Comparison of ENCODE assay signal across 9 cellular contexts in the genomic region with DNA sequence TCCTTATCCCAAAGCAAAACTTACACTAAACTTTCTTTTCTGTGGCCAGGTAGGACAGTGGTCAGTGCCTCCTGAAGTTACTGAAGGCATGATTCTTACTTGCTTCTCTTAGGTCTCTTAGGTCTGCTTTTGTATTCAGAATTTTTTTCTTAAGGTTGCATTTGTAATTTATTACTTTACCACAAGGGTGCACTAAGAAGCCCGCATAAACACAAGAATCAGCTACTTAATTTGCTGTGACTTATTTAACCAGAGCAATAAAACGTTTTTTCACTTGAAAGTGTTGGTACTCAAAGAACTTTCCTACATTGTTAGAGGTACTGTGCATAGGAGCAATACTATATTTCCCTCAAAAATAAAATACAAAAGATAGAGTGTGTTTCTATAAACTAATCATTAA.
DNase-seq lines count a peak whose midpoint lies in the region; TF ChIP-seq lines count a peak whose summit lies in the region.
"Had no signal": no experiment of that assay in that cellular context is flagged by ENCODE, and none has a peak within 500 bp of the region (broad histone marks: within the 10 kb centered on the region; RNA-seq: fewer than 3 reads in every experiment).

No MANE protein-coding gene starts in this region.

- 2 to 3% methylated on average over 2 of the region's 2 CpGs for WGBS in sigmoid colon, 2 donors

- no peaks in the 10 kb centered on the region for H3K9me3 Mint-ChIP-seq in MCF 10A (ENCODE audit: unreplicated experiment)
- H3K9me3 Mint-ChIP-seq in type B pancreatic cell, result no peaks in the 10 kb centered on the region

- no peaks in the 10 kb centered on the region for H3K4me1 Mint-ChIP-seq in MCF 10A (ENCODE audit: insufficient read depth, unreplicated experiment)
- H3K4me1 Mint-ChIP-seq in type B pancreatic cell (ENCODE audit: unreplicated experiment), result peaks cover 5% of the 10 kb centered on the region

- H3K27me3 ChIP-seq in breast epithelium (no peaks in the 10 kb centered on the region), sigmoid colon (no peaks in the 10 kb centered on the region)
- H3K27me3 ChIP-seq: neutrophil had no signal

- no peaks in the 10 kb centered on the region for H3K36me3 Mint-ChIP-seq in MCF 10A (ENCODE audit: insufficient read depth, unreplicated experiment)
- H3K36me3 Mint-ChIP-seq in type B pancreatic cell, result no peaks in the 10 kb centered on the region

- no peaks in the 10 kb centered on the region for H3K9me3 ChIP-seq in breast epithelium
- H3K9me3 ChIP-seq in sigmoid colon, result no peaks in the 10 kb centered on the region
- H3K9me3 ChIP-seq: neutrophil had no signal

- H3K27ac ChIP-seq in breast epithelium (no peak overlapping the region), sigmoid colon (no peak overlapping the region)
- H3K27ac ChIP-seq: neutrophil had no signal

- H3K27ac Mint-ChIP-seq in MCF 10A (ENCODE audit: low read depth, unreplicated experiment) (no peak overlapping the region), type B pancreatic cell (no peak overlapping the region)

- H3K4me1 ChIP-seq in breast epithelium, result no peaks in the 10 kb centered on the region
- no peaks in the 10 kb centered on the region for H3K4me1 ChIP-seq in sigmoid colon

- BruUV-seq in MCF 10A (replicated peaks; lab: Mats Ljungman, UMichigan), result no TSS peak

- POLR2A ChIA-PET in MCF 10A (lab: Yijun Ruan, JAX), result interaction anchor here (1.4 kb wide), 1 partner anchor 444 kb away, joined by 8 read pairs; no protein-coding TSS in a partner anchor

- peaks cover 54% of the 10 kb centered on the region for H3K27me3 Mint-ChIP-seq in MCF 10A (ENCODE audit: insufficient read depth, unreplicated experiment)
- H3K27me3 Mint-ChIP-seq in type B pancreatic cell, result peaks cover 6% of the 10 kb centered on the region

- H3K36me3 ChIP-seq in breast epithelium (no peaks in the 10 kb centered on the region), sigmoid colon (no peaks in the 10 kb centered on the region)
- H3K36me3 ChIP-seq: neutrophil had no signal

- H3K4me3 Mint-ChIP-seq in MCF 10A (ENCODE audit: unreplicated experiment) (no peak overlapping the region), type B pancreatic cell (no peak overlapping the region)

- no peak overlapping the region for H3K4me3 ChIP-seq in breast epithelium
- no peak overlapping the region for H3K4me3 ChIP-seq in fibroblast of mammary gland (ENCODE audit: control insufficient read depth, low read depth, low read length)
- H3K4me3 ChIP-seq in sigmoid colon, result no peak overlapping the region

- TF ChIP-seq POLR2A in breast epithelium (IDR thresholded peaks at IDR 0.05), result no peak
- no peak for TF ChIP-seq POLR2A in sigmoid colon (IDR thresholded peaks at IDR 0.05)

- intact Hi-C loops in MCF 10A (cut with micrococcal nuclease) (loop anchor here (1.0 to 5.0 kb wide), 3 partner anchors 445 to 690 kb away; no protein-coding TSS in a partner anchor), breast epithelium (cut with DNase I; ENCODE audit: low total_unique reads) (no loop called here), sigmoid colon (cut with DNase I) (no loop called here)

- TF ChIP-seq CTCF in MCF 10A (IDR thresholded peaks at IDR 0.05; ENCODE audit: unreplicated experiment), result peak; percentile 49
- peak in 1 of 3 donors; percentile 38 for TF ChIP-seq CTCF in breast epithelium (IDR thresholded peaks at IDR 0.05)
- TF ChIP-seq CTCF in fibroblast of mammary gland (conservative IDR thresholded peaks at IDR 0.05; ENCODE audit: control insufficient read depth, insufficient read depth, low read depth, low read length), result peak; percentile 56
- peak; percentile 72 for TF ChIP-seq CTCF in type B pancreatic cell (conservative IDR thresholded peaks at IDR 0.05)
- peak in 1 of 4 experiments; percentile 40 for TF ChIP-seq CTCF in sigmoid colon (IDR thresholded peaks at IDR 0.05)

- CTCF ChIA-PET in MCF 10A (lab: Yijun Ruan, JAX), result interaction anchor here (0.6 to 6.1 kb wide), 12 partner anchors 8 to 909 kb away, joined by 3 to 52 read pairs (median 4); no protein-coding TSS in a partner anchor

- TF ChIP-seq EP300 in sigmoid colon (IDR thresholded peaks at IDR 0.05), result no peak

- DNase-seq in MCF 10A (ENCODE audit: unreplicated experiment), result peak; percentile 37
- no peak for DNase-seq in breast epithelium (ENCODE audit: low spot score in 2 of 2)
- peak; percentile 9 for DNase-seq in NCI-H748 treated with DMSO at 0.1 percent for 48 hours (lab: John Stamatoyannopoulos, UW)
- DNase-seq in fibroblast of mammary gland (ENCODE audit: low read depth), result peak; percentile 62
- no peak for DNase-seq in type B pancreatic cell (ENCODE audit: extremely low spot score, unreplicated experiment)
- no peak for DNase-seq in sigmoid colon
- no peak for DNase-seq in activated naive CD4-positive, alpha-beta T cell (lab: John Stamatoyannopoulos, UW)
- no peak for DNase-seq in NCI-H2029 (lab: John Stamatoyannopoulos, UW)

Comparison
In these comparisons a context has a peak if more than half of its experiments do, and no peak if none do; other contexts are left out.
1. DNase-seq: peak in MCF 10A (single experiment), NCI-H748 treated with DMSO at 0.1 percent for 48 hours (single experiment) and fibroblast of mammary gland (single experiment); none in breast epithelium (0 of 2), type B pancreatic cell (single experiment), sigmoid colon (single experiment), activated naive CD4-positive, alpha-beta T cell (0 of 4) and NCI-H2029 (single experiment).